In genomic region chr1:151147132-151147503, GRCh38 we compare ENCODE assay signal across 7 cellular contexts. TPM values are rescaled to one million over a fixed set of nuclear protein-coding genes. Genes with fewer than 3 reads are reported as not detected.
DNase-seq lines count a peak whose midpoint lies in the region; ATAC-seq and TF ChIP-seq lines count a peak whose summit lies in the region.
"Had no signal": no experiment of that assay in that cellular context is flagged by ENCODE, and none has a peak within 500 bp of the region (broad histone marks: within the 10 kb centered on the region; RNA-seq: fewer than 3 reads in every experiment).

No MANE protein-coding gene starts in this region.

- CTCF ChIA-PET in mammary epithelial cell (lab: Charles Lee; ENCODE audit: low non-redundant PET), result no interaction called here

- dilution Hi-C loops in mammary epithelial cell (cut with HindIII; ENCODE audit: low sequenced_read_pairs), result no loop called here

- H3K9me2 ChIP-seq in neural cell (ENCODE audit: insufficient read depth, low read length), result no peaks in the 10 kb centered on the region

- H3K9ac ChIP-seq in mammary epithelial cell (ENCODE audit: insufficient read depth, low read length), result no peak overlapping the region
- peak overlapping the region; percentile 98 for H3K9ac ChIP-seq in neural cell (ENCODE audit: low read length)

- H3K79me2 ChIP-seq in mammary epithelial cell (ENCODE audit: insufficient read depth, low read length) (no peaks in the 10 kb centered on the region), neural cell (replicated peaks; ENCODE audit: insufficient read depth, low read length) (peaks cover 40% of the 10 kb centered on the region)

- no TSS peak for BruUV-seq in mammary epithelial cell (replicated peaks; lab: Mats Ljungman, UMichigan)

- ATAC-seq in GM18498 (IDR thresholded peaks at IDR 0.05; ENCODE audit: unreplicated experiment), result no peak

- in situ Hi-C loops in mammary epithelial cell (cut with MboI; ENCODE audit: low sequenced_read_pairs in 2 of 2), result no loop called here

- H3K27me3 ChIP-seq in mammary epithelial cell (ENCODE audit: insufficient read depth, low read length), result no peaks in the 10 kb centered on the region
- no peaks in the 10 kb centered on the region for H3K27me3 ChIP-seq in neural cell (ENCODE audit: insufficient read depth, low read depth, low read length)

- H3K27me3 Mint-ChIP-seq in HFFc6 (ENCODE audit: insufficient read depth), result peaks cover 12% of the 10 kb centered on the region

- TF ChIP-seq CTCF in HFFc6 (IDR thresholded peaks at IDR 0.05) (no peak), mammary epithelial cell (conservative IDR thresholded peaks at IDR 0.05 in 1 of 2, IDR thresholded peaks at IDR 0.05 in 1 of 2; ENCODE audit: extremely low read depth in 1 of 2, insufficient read depth in 1 of 2, low read depth in 1 of 2, low read length in 2 of 2) (no peak), neural cell (IDR thresholded peaks at IDR 0.05; ENCODE audit: poor library complexity, severe bottlenecking) (no peak)

- DNase-seq in HFFc6 (no peak), mammary epithelial cell (peak; percentile 48), NAMALWA (ENCODE audit: low spot score) (no peak), NCI-H2171 (lab: John Stamatoyannopoulos, UW) (no peak)

- H3K9me3 ChIP-seq in mammary epithelial cell (replicated peaks; ENCODE audit: insufficient read depth, low read length) (no peaks in the 10 kb centered on the region), neural cell (ENCODE audit: low read length) (no peaks in the 10 kb centered on the region)

- peak overlapping the region; percentile 34 to 69 (median 60) for H3K4me3 ChIP-seq in mammary epithelial cell (replicated peaks in 1 of 3; ENCODE audit: insufficient read depth in 1 of 3, low read depth in 2 of 3, low read length in 3 of 3)
- H3K4me3 ChIP-seq in neural cell (ENCODE audit: low read length), result peak overlapping the region; percentile 100

- TF ChIP-seq RAD21 in neural cell (conservative IDR thresholded peaks at IDR 0.05), result no peak

- no peaks in the 10 kb centered on the region for H4K20me1 ChIP-seq in mammary epithelial cell (ENCODE audit: insufficient read depth, low read length)
- H4K20me1 ChIP-seq in neural cell (ENCODE audit: insufficient read depth), result peaks cover 7% of the 10 kb centered on the region

- WGBS in mammary epithelial cell (ENCODE audit: low coverage, missing lambda C conversion rate), result 51% methylated on average over 4 of the region's 7 CpGs

- H3K4me1 Mint-ChIP-seq in HFFc6 (ENCODE audit: low read depth), result peaks cover 20% of the 10 kb centered on the region

- no peaks in the 10 kb centered on the region for H3F3A ChIP-seq in neural cell (ENCODE audit: insufficient read depth, low read length, poor library complexity, severe bottlenecking)

- no peaks in the 10 kb centered on the region for H3K36me3 ChIP-seq in mammary epithelial cell (ENCODE audit: insufficient read depth, low read length)
- no peaks in the 10 kb centered on the region for H3K36me3 ChIP-seq in neural cell (ENCODE audit: insufficient read depth, low read length)

- no peak for TF ChIP-seq EP300 in neural cell (conservative IDR thresholded peaks at IDR 0.05; ENCODE audit: poor library complexity, severe bottlenecking)

- intact Hi-C loops in mammary epithelial cell (cut with micrococcal nuclease), result loop anchor here (5.0 kb wide), 1 partner anchor 170 kb away; no protein-coding TSS in a partner anchor

- H3K36me3 Mint-ChIP-seq in HFFc6 (ENCODE audit: low read depth), result no peaks in the 10 kb centered on the region

- no peaks in the 10 kb centered on the region for H3K9me3 Mint-ChIP-seq in HFFc6

- peaks cover 15% of the 10 kb centered on the region for H3K4me1 ChIP-seq in mammary epithelial cell (ENCODE audit: insufficient read depth, low read length)

- peak overlapping the region; percentile 78 for H3K27ac Mint-ChIP-seq in HFFc6

- peak overlapping the region; percentile 87 for H3K4me3 Mint-ChIP-seq in HFFc6

- H3K4me2 ChIP-seq in mammary epithelial cell (ENCODE audit: insufficient read depth, low read depth, low read length), result peak overlapping the region; percentile 98
- H3K4me2 ChIP-seq in neural cell (ENCODE audit: low read length), result peak overlapping the region; percentile 92

- H3K27ac ChIP-seq in mammary epithelial cell (ENCODE audit: insufficient read depth, low read depth, low read length), result no peak overlapping the region
- H3K27ac ChIP-seq in neural cell (ENCODE audit: low read length), result peak overlapping the region; percentile 87

- peak overlapping the region; percentile 91 for H2AFZ ChIP-seq in mammary epithelial cell (ENCODE audit: low read depth, low read length)
- H2AFZ ChIP-seq in neural cell (ENCODE audit: low read depth, low read length), result peak overlapping the region; percentile 85

TF ChIP-seq in neural cell, 6 proteins besides CTCF, POLR2A, EP300 and RAD21:
- TF ChIP-seq EZH2 (IDR thresholded peaks at IDR 0.05; ENCODE audit: borderline replicate concordance, insufficient read depth, low read length, poor library complexity, severe bottlenecking) (no peak), REST (IDR thresholded peaks at IDR 0.05; ENCODE audit: borderline replicate concordance) (peak; percentile 13)

RNA-seq across cellular contexts. Expression of gene SEMA6C, which starts 0.7 kb away (rescaled TPM):
- 1 to 10 TPM in 5 of 6 experiments, under 1 TPM in 1; 0.94 to 1.5 (median 1.4) TPM for total RNA-seq in HFFc6 (2021; fragmentation: NEBNext Ultra II Directional; extraction: Animal tissue kit (Norgen Biotek cat#: 25700))
- total RNA-seq in mammary epithelial cell, result 1 to 10 TPM in 1 of 2 donors, under 1 TPM in 1; 0.50 to 1.6 TPM
- 0.44 TPM for polyA plus RNA-seq in mammary epithelial cell
- polyA minus RNA-seq in mammary epithelial cell, result 0.10 TPM
- polyA plus RNA-seq in neural cell, result 32.5 and 39.3 TPM in 2 replicates
- 38.7 and 40.2 TPM in 2 replicates for polyA minus RNA-seq in neural cell

RNA-seq across cellular contexts. Expression of gene TNFAIP8L2, which starts 9.3 kb away (rescaled TPM):
- total RNA-seq in HFFc6 (2021; fragmentation: NEBNext Ultra II Directional; extraction: Animal tissue kit (Norgen Biotek cat#: 25700)), result not detected
- not detected for total RNA-seq in mammary epithelial cell
- not detected for polyA plus RNA-seq in mammary epithelial cell
- not detected for polyA minus RNA-seq in mammary epithelial cell
- not detected in 2 replicates for polyA plus RNA-seq in neural cell
- not detected in 2 replicates for polyA minus RNA-seq in neural cell
- total RNA-seq: M059J had no signal

RNA-seq across cellular contexts. Expression of gene LYSMD1, which starts 18.6 kb away (rescaled TPM):
- 1 to 10 TPM; 5.0 to 6.6 (median 6.0) TPM for total RNA-seq in HFFc6 (2021; fragmentation: NEBNext Ultra II Directional; extraction: Animal tissue kit (Norgen Biotek cat#: 25700))
- 1 to 10 TPM; 7.3 to 9.7 TPM for total RNA-seq in mammary epithelial cell
- 3.8 TPM for polyA plus RNA-seq in mammary epithelial cell
- 21.4 TPM for polyA minus RNA-seq in mammary epithelial cell
- polyA plus RNA-seq in neural cell, result 13.3 and 16.0 TPM in 2 replicates
- 33.6 and 34.4 TPM in 2 replicates for polyA minus RNA-seq in neural cell

RNA-seq across cellular contexts. Expression of gene SCNM1, which starts 18.8 kb away (rescaled TPM):
- 10 to 100 TPM; 38.4 to 45.7 (median 41.5) TPM for total RNA-seq in HFFc6 (2021; fragmentation: NEBNext Ultra II Directional; extraction: Animal tissue kit (Norgen Biotek cat#: 25700))
- 10 to 100 TPM; 24.8 to 47.6 TPM for total RNA-seq in mammary epithelial cell
- polyA plus RNA-seq in mammary epithelial cell (30.1 TPM), neural cell (91.1 and 106 TPM in 2 replicates)
- polyA minus RNA-seq in mammary epithelial cell (20.5 TPM), neural cell (26.3 and 27.7 TPM in 2 replicates)

RNA-seq across cellular contexts. Expression of gene TMOD4, which starts 28.7 kb away (rescaled TPM):
- total RNA-seq in HFFc6 (2021; fragmentation: NEBNext Ultra II Directional; extraction: Animal tissue kit (Norgen Biotek cat#: 25700)), result 1 to 10 TPM in 1 of 6 experiments, under 1 TPM in 2, not detected in 3; 0.40 to 1.1 (median 0.99) TPM
- total RNA-seq in mammary epithelial cell, result not detected
- 0.23 TPM for polyA plus RNA-seq in mammary epithelial cell
- not detected for polyA minus RNA-seq in mammary epithelial cell
- not detected in 2 replicates for polyA plus RNA-seq in neural cell
- polyA minus RNA-seq in neural cell, result not detected in 2 replicates
- total RNA-seq: M059J had no signal
